In the genomic region with DNA sequence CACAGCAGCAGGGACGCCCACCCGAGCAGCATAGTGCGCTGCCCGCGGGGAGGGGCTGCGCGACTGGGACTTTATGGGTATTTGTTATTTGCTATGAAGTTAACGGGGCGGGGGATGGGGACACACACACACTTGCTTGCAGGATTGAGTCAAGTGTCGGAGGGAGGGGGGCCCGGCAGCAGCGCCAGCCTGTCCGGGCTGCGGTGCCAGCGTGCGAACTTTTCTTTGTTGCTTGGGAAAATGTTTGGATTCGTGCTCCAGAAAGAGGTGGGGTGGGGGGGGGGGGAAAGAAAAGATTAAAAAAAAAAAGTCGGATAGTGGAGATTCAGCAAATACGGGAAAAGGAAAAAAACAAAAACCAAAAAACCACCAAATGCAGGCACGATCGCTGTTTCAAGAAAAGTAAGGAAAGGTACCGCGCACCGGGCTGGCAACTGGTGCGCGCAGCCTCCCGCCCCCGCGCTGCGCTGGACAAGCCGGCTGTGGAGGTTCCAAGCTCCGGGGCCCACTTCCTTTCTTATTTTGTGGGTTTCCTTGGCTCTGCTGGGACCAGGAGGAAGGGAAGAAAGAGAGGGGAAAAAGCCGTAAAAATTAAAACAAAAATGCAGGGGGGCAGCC, we compare ENCODE assay signal across 10 cellular contexts. TPM values are rescaled to one million over a fixed set of nuclear protein-coding genes. Genes with fewer than 3 reads are reported as not detected.
DNase-seq lines count a peak whose midpoint lies in the region; ATAC-seq and TF ChIP-seq lines count a peak whose summit lies in the region.
"Had no signal": no experiment of that assay in that cellular context is flagged by ENCODE, and none has a peak within 500 bp of the region (broad histone marks: within the 10 kb centered on the region; RNA-seq: fewer than 3 reads in every experiment).

No MANE protein-coding gene starts in this region.

- no peaks in the 10 kb centered on the region for H3K4me1 Mint-ChIP-seq in activated CD4-positive, alpha-beta T cell treated with anti-CD3 and anti-CD28 coated beads, Interleukin-2, amount 10 ng/mL, durations not matched to agents 24 days and 14 days
- H3K4me1 Mint-ChIP-seq: activated CD4-positive, alpha-beta T cell treated with anti-CD3 and anti-CD28 coated beads, Interleukin-2, amount 10 ng/mL, durations not matched to agents 7 days and 5 days had no signal

- no peaks in the 10 kb centered on the region for H3K9me3 Mint-ChIP-seq in activated CD4-positive, alpha-beta T cell treated with anti-CD3 and anti-CD28 coated beads, Interleukin-2, amount 10 ng/mL, durations not matched to agents 24 days and 14 days
- H3K9me3 Mint-ChIP-seq: activated CD4-positive, alpha-beta T cell treated with anti-CD3 and anti-CD28 coated beads, Interleukin-2, amount 10 ng/mL, durations not matched to agents 7 days and 5 days; natural killer cell treated with Interleukin-12 subunit alpha and Interleukin-12 subunit beta and Interleukin-15 and Interleukin-18, amount 100 ng/mL, for 72 hours had no signal

- no peak overlapping the region for H3K4me3 Mint-ChIP-seq in activated CD4-positive, alpha-beta T cell treated with anti-CD3 and anti-CD28 coated beads, Interleukin-2, amount 10 ng/mL, durations not matched to agents 24 days and 14 days
- H3K4me3 Mint-ChIP-seq: activated CD4-positive, alpha-beta T cell treated with anti-CD3 and anti-CD28 coated beads, Interleukin-2, amount 10 ng/mL, durations not matched to agents 7 days and 5 days; natural killer cell treated with Interleukin-12 subunit alpha and Interleukin-12 subunit beta and Interleukin-15 and Interleukin-18, amount 100 ng/mL, for 72 hours had no signal

- H3K27ac ChIP-seq in SJCRH30 (peak overlapping the region; percentile 93), ovary (peak overlapping the region; percentile 70 to 94)

- H3K27me3 Mint-ChIP-seq in activated CD4-positive, alpha-beta T cell treated with anti-CD3 and anti-CD28 coated beads, Interleukin-2, amount 10 ng/mL, durations not matched to agents 24 days and 14 days, result peaks cover 44% of the 10 kb centered on the region

- H3K27me3 ChIP-seq in SJCRH30 (no peaks in the 10 kb centered on the region), ovary (no peaks in the 10 kb centered on the region)

- H3K9me3 ChIP-seq in SJCRH30 (replicated peaks) (no peaks in the 10 kb centered on the region), ovary (no peaks in the 10 kb centered on the region)

- ATAC-seq in Right ventricle myocardium superior (ENCODE audit: poor library complexity), result peak; percentile 8
- ATAC-seq in HG02798 (IDR thresholded peaks at IDR 0.05; ENCODE audit: poor library complexity, unreplicated experiment), result no peak

- H3K4me1 ChIP-seq in SJCRH30 (peaks cover 36% of the 10 kb centered on the region), ovary (ENCODE audit: insufficient read depth) (peaks cover 5% of the 10 kb centered on the region)

- H3K27ac Mint-ChIP-seq in activated CD4-positive, alpha-beta T cell treated with anti-CD3 and anti-CD28 coated beads, Interleukin-2, amount 10 ng/mL, durations not matched to agents 24 days and 14 days, result no peak overlapping the region
- H3K27ac Mint-ChIP-seq: activated CD4-positive, alpha-beta T cell treated with anti-CD3 and anti-CD28 coated beads, Interleukin-2, amount 10 ng/mL, durations not matched to agents 7 days and 5 days; natural killer cell treated with Interleukin-12 subunit alpha and Interleukin-12 subunit beta and Interleukin-15 and Interleukin-18, amount 100 ng/mL, for 72 hours had no signal

- intact Hi-C loops in Right ventricle myocardium superior (cut with DNase I), result no loop called here
- intact Hi-C loops in ovary (cut with DNase I), result loop anchor here in 2 of 4 donors (10.0 kb wide), 3 partner anchors 192 to 598 kb away; no protein-coding TSS in a partner anchor
- intact Hi-C loops in activated CD4-positive, alpha-beta T cell treated with anti-CD3 and anti-CD28 coated beads, Interleukin-2, amount 10 ng/mL, durations not matched to agents 24 days and 14 days (cut with micrococcal nuclease), result loop anchor here (5.0 kb wide), 1 partner anchor 119 kb away; a partner anchor contains a TSS

- 0 to 1% (median 1%) methylated on average over 26 to 33 of the region's 33 CpGs for WGBS in ovary, 3 donors

- H3K4me3 ChIP-seq in SJCRH30, result peak overlapping the region; percentile 76
- H3K4me3 ChIP-seq in ovary, result peak overlapping the region; percentile 67

- no peak for TF ChIP-seq CTCF in ovary (IDR thresholded peaks at IDR 0.05)

- DNase-seq in CD1c-positive myeloid dendritic cell (ENCODE audit: extremely low spot score) (peak; percentile 50), SJCRH30 (peak in 1 of 2 experiments; percentile 77), Right ventricle myocardium superior (no peak), ovary (peak in 2 of 5 donors; percentile 63 to 75), NCI-H82 (lab: John Stamatoyannopoulos, UW) (no peak)
- DNase-seq in activated CD4-positive, alpha-beta T cell treated with anti-CD3 and anti-CD28 coated beads, Interleukin-2, amount 10 ng/mL, durations not matched to agents 24 days and 14 days, result no peak
- no peak for DNase-seq in stimulated activated CD4-positive, alpha-beta T cell treated with anti-CD3 and anti-CD28 coated beads, Interleukin-2, amount 100 ng/mL, for 24 hours
- DNase-seq: activated CD4-positive, alpha-beta T cell treated with anti-CD3 and anti-CD28 coated beads, Interleukin-2, amount 10 ng/mL, durations not matched to agents 7 days and 5 days had no signal

- no peak for TF ChIP-seq POLR2A in ovary (IDR thresholded peaks at IDR 0.05)

- no peak for TF ChIP-seq EP300 in ovary (IDR thresholded peaks at IDR 0.05)

- H3K36me3 ChIP-seq in SJCRH30, result peaks cover 22% of the 10 kb centered on the region
- no peaks in the 10 kb centered on the region for H3K36me3 ChIP-seq in ovary

- no peaks in the 10 kb centered on the region for H3K36me3 Mint-ChIP-seq in activated CD4-positive, alpha-beta T cell treated with anti-CD3 and anti-CD28 coated beads, Interleukin-2, amount 10 ng/mL, durations not matched to agents 24 days and 14 days (ENCODE audit: low read depth)
- H3K36me3 Mint-ChIP-seq: natural killer cell treated with Interleukin-12 subunit alpha and Interleukin-12 subunit beta and Interleukin-15 and Interleukin-18, amount 100 ng/mL, for 72 hours had no signal

RNA-seq across cellular contexts. Expression of a gene that starts 0.4 kb away (rescaled TPM):
- total RNA-seq in SJCRH30 (2014; rRNA removed; shearing (Covaris generic)), result 12.3 and 14.2 TPM in 2 replicates
- 4.0 TPM for total RNA-seq in Right ventricle myocardium superior
- total RNA-seq in ovary, result 10 to 100 TPM in 6 of 7 donors, 1 to 10 TPM in 1; 9.2 to 33.2 (median 21.0) TPM
- polyA plus RNA-seq in ovary, result 10 to 100 TPM; 11.0 to 37.3 TPM
- total RNA-seq in activated CD4-positive, alpha-beta T cell treated with anti-CD3 and anti-CD28 coated beads, Interleukin-2, amount 10 ng/mL, durations not matched to agents 24 days and 14 days, result not detected in 2 replicates
- total RNA-seq: activated CD4-positive, alpha-beta T cell treated with anti-CD3 and anti-CD28 coated beads, Interleukin-2, amount 10 ng/mL, durations not matched to agents 7 days and 5 days; natural killer cell treated with Interleukin-12 subunit alpha and Interleukin-12 subunit beta and Interleukin-15 and Interleukin-18, amount 100 ng/mL, for 72 hours had no signal
